In the genomic region with DNA sequence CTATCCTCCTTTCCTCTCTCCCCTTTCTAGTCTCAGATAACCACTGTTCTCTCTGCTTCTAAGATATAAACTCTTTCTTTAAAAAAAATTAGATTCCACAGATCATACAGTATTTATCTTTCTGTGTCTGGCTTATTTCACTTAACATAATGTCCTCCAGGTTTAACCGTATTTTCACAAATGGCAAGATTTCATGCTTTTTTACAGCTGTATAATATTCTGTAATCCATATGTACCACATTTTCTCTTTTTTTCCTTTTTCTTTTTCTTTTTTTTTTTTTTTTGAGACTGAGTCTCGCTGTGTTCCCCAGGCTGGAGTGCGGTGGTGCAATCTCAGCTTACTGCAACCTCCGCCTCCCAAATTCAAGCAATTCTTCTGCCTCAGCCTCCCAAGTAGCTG, we compare ENCODE assay signal across 23 cellular contexts.
"Had no signal": no experiment of that assay in that cellular context is flagged by ENCODE, and none has a peak within 500 bp of the region (broad histone marks: within the 10 kb centered on the region; RNA-seq: fewer than 3 reads in every experiment).

No MANE protein-coding gene starts in this region.

- H3K9me3 Mint-ChIP-seq: dendritic cell treated with granulocyte-macrophage colony-stimulating factor and Interleukin-4, amounts not matched to agents 40 ng/mL and 50 ng/mL, for 4 days; effector memory CD8-positive, alpha-beta T cell; natural killer cell treated with Interleukin-12 subunit alpha and Interleukin-12 subunit beta and Interleukin-15 and Interleukin-18, amount 100 ng/mL, for 72 hours; stimulated activated effector memory CD8-positive, alpha-beta T cell treated with anti-CD3 and anti-CD28 coated beads, Interleukin-12 subunit alpha, Interleukin-12 subunit beta, amount 100 ng/mL, for 72 hours; stimulated activated naive CD8-positive, alpha-beta T cell treated with anti-CD3 and anti-CD28 coated beads, Interleukin-15, Interleukin-2, amounts not matched to agents 100 ng/mL and 50 ng/mL, for 24 hours had no signal

- H3K27ac Mint-ChIP-seq: dendritic cell treated with granulocyte-macrophage colony-stimulating factor and Interleukin-4, amounts not matched to agents 40 ng/mL and 50 ng/mL, for 4 days; natural killer cell treated with Interleukin-12 subunit alpha and Interleukin-12 subunit beta and Interleukin-15 and Interleukin-18, amount 100 ng/mL, for 72 hours; stimulated activated naive CD8-positive, alpha-beta T cell treated with anti-CD3 and anti-CD28 coated beads, Interleukin-15, Interleukin-2, amounts not matched to agents 100 ng/mL and 50 ng/mL, for 24 hours had no signal

- H3K36me3 ChIP-seq: prostate gland, right lobe of liver, uterus had no signal

- H3K9me3 ChIP-seq: esophagus squamous epithelium, gastroesophageal sphincter, left ventricle myocardium inferior, lower lobe of right lung, prostate gland, right lobe of liver, tibial artery, upper lobe of left lung, uterus had no signal

- H3K4me3 Mint-ChIP-seq: dendritic cell treated with granulocyte-macrophage colony-stimulating factor and Interleukin-4, amounts not matched to agents 40 ng/mL and 50 ng/mL, for 4 days; effector memory CD8-positive, alpha-beta T cell; natural killer cell treated with Interleukin-12 subunit alpha and Interleukin-12 subunit beta and Interleukin-15 and Interleukin-18, amount 100 ng/mL, for 72 hours; stimulated activated effector memory CD8-positive, alpha-beta T cell treated with anti-CD3 and anti-CD28 coated beads, Interleukin-12 subunit alpha, Interleukin-12 subunit beta, amount 100 ng/mL, for 72 hours had no signal

- H3K4me1 ChIP-seq: parathyroid adenoma, prostate gland, uterus had no signal

- ATAC-seq: effector memory CD8-positive, alpha-beta T cell; gastroesophageal sphincter; left cardiac atrium; lower lobe of right lung; natural killer cell treated with Interleukin-12 subunit alpha and Interleukin-12 subunit beta and Interleukin-15 and Interleukin-18, amount 100 ng/mL, for 72 hours; right lobe of liver; stimulated activated effector memory CD8-positive, alpha-beta T cell treated with anti-CD3 and anti-CD28 coated beads, Interleukin-12 subunit alpha, Interleukin-12 subunit beta, amount 100 ng/mL, for 72 hours had no signal

- H3K27me3 Mint-ChIP-seq: dendritic cell treated with granulocyte-macrophage colony-stimulating factor and Interleukin-4, amounts not matched to agents 40 ng/mL and 50 ng/mL, for 4 days; effector memory CD8-positive, alpha-beta T cell; natural killer cell treated with Interleukin-12 subunit alpha and Interleukin-12 subunit beta and Interleukin-15 and Interleukin-18, amount 100 ng/mL, for 72 hours; stimulated activated naive CD8-positive, alpha-beta T cell treated with anti-CD3 and anti-CD28 coated beads, Interleukin-15, Interleukin-2, amounts not matched to agents 100 ng/mL and 50 ng/mL, for 24 hours had no signal

- DNase-seq: effector memory CD8-positive, alpha-beta T cell; esophagus squamous epithelium; foreskin fibroblast; glutamatergic neuron; left cardiac atrium; left ventricle myocardium inferior; lower lobe of right lung; mesenchymal stem cell; midbrain; retina; right lobe of liver; stimulated activated CD4-positive, alpha-beta T cell treated with anti-CD3 and anti-CD28 coated beads, Interleukin-4, amount 100 ng/mL, for 1 hour; stimulated activated CD8-positive, alpha-beta memory T cell treated with anti-CD3 and anti-CD28 coated beads, Interleukin-4, amount 100 ng/mL, for 48 hours; tibial artery; upper lobe of left lung; uterus had no signal

- H3K4me3 ChIP-seq: esophagus squamous epithelium, gastroesophageal sphincter, left ventricle myocardium inferior, lower lobe of right lung, prostate gland, right lobe of liver, tibial artery, upper lobe of left lung, uterus had no signal

- H3K27ac ChIP-seq: esophagus squamous epithelium, gastroesophageal sphincter, left ventricle myocardium inferior, lower lobe of right lung, parathyroid adenoma, prostate gland, right lobe of liver, upper lobe of left lung had no signal
